17 cellular contexts compared by ENCODE assay signal in genomic region chr14:61288720-61289119, GRCh38. TPM values are rescaled to one million over a fixed set of nuclear protein-coding genes. Genes with fewer than 3 reads are reported as not detected.
A peak's percentile ranks its signal among the peaks of the same experiment; 100 is the strongest.
DNase-seq lines count a peak whose midpoint lies in the region; ATAC-seq and TF ChIP-seq lines count a peak whose summit lies in the region.
"Had no signal": no experiment of that assay in that cellular context is flagged by ENCODE, and none has a peak within 500 bp of the region (broad histone marks: within the 10 kb centered on the region; RNA-seq: fewer than 3 reads in every experiment).

No MANE protein-coding gene starts in this region.

- H3K36me3 Mint-ChIP-seq in activated T-helper 17 cell treated with anti-CD3 and anti-CD28 coated beads, Interleukin-2, amount 50 U/mL, for 72 hours (ENCODE audit: low read depth) = no peaks in the 10 kb centered on the region
- no peaks in the 10 kb centered on the region for H3K36me3 Mint-ChIP-seq in progenitor cell of endocrine pancreas (ENCODE audit: insufficient read depth)
- H3K36me3 Mint-ChIP-seq in natural killer cell treated with Interleukin-12 subunit alpha and Interleukin-12 subunit beta and Interleukin-15 and Interleukin-18, amount 100 ng/mL, for 72 hours = no peaks in the 10 kb centered on the region
- H3K36me3 Mint-ChIP-seq: CD8-positive, alpha-beta memory T cell; IgD-negative memory B cell had no signal

- no peak overlapping the region for H3K4me3 ChIP-seq in lower leg skin (ENCODE audit: low read depth, poor library complexity, severe bottlenecking)
- H3K4me3 ChIP-seq: BLaER1, GM12878, HAP-1 had no signal

- ATAC-seq in activated T-helper 17 cell treated with anti-CD3 and anti-CD28 coated beads, Interleukin-2, amount 50 U/mL, for 72 hours (replicated peaks) = no peak
- ATAC-seq in left lobe of liver = peak; percentile 24
- ATAC-seq in natural killer cell treated with Interleukin-12 subunit alpha and Interleukin-12 subunit beta and Interleukin-15 and Interleukin-18, amount 100 ng/mL, for 72 hours = no peak

- H3K27ac Mint-ChIP-seq in activated T-helper 17 cell treated with anti-CD3 and anti-CD28 coated beads, Interleukin-2, amount 50 U/mL, for 72 hours = peak overlapping the region; percentile 3
- H3K27ac Mint-ChIP-seq in progenitor cell of endocrine pancreas = peak overlapping the region; percentile 39
- no peak overlapping the region for H3K27ac Mint-ChIP-seq in natural killer cell treated with Interleukin-12 subunit alpha and Interleukin-12 subunit beta and Interleukin-15 and Interleukin-18, amount 100 ng/mL, for 72 hours
- H3K27ac Mint-ChIP-seq: IgD-negative memory B cell had no signal

- no peaks in the 10 kb centered on the region for H3K27me3 Mint-ChIP-seq in activated T-helper 17 cell treated with anti-CD3 and anti-CD28 coated beads, Interleukin-2, amount 50 U/mL, for 72 hours
- no peaks in the 10 kb centered on the region for H3K27me3 Mint-ChIP-seq in progenitor cell of endocrine pancreas
- H3K27me3 Mint-ChIP-seq in natural killer cell treated with Interleukin-12 subunit alpha and Interleukin-12 subunit beta and Interleukin-15 and Interleukin-18, amount 100 ng/mL, for 72 hours = no peaks in the 10 kb centered on the region
- H3K27me3 Mint-ChIP-seq: CD8-positive, alpha-beta memory T cell had no signal

- H3K9me3 Mint-ChIP-seq in activated T-helper 17 cell treated with anti-CD3 and anti-CD28 coated beads, Interleukin-2, amount 50 U/mL, for 72 hours = no peaks in the 10 kb centered on the region
- H3K9me3 Mint-ChIP-seq in progenitor cell of endocrine pancreas (ENCODE audit: low read depth) = no peaks in the 10 kb centered on the region
- H3K9me3 Mint-ChIP-seq in natural killer cell treated with Interleukin-12 subunit alpha and Interleukin-12 subunit beta and Interleukin-15 and Interleukin-18, amount 100 ng/mL, for 72 hours = no peaks in the 10 kb centered on the region
- H3K9me3 Mint-ChIP-seq: CD8-positive, alpha-beta memory T cell; IgD-negative memory B cell had no signal

- H3K4me1 Mint-ChIP-seq in activated T-helper 17 cell treated with anti-CD3 and anti-CD28 coated beads, Interleukin-2, amount 50 U/mL, for 72 hours = peaks cover 7% of the 10 kb centered on the region
- H3K4me1 Mint-ChIP-seq in progenitor cell of endocrine pancreas (ENCODE audit: low read depth) = peaks cover 23% of the 10 kb centered on the region
- H3K4me1 Mint-ChIP-seq in natural killer cell treated with Interleukin-12 subunit alpha and Interleukin-12 subunit beta and Interleukin-15 and Interleukin-18, amount 100 ng/mL, for 72 hours (ENCODE audit: low read depth in 2 of 2) = peaks cover 12 to 14% of the 10 kb centered on the region in 2 donors

- DNase-seq in HT1080 (ENCODE audit: low read depth) = peak; percentile 7
- DNase-seq in left lobe of liver (ENCODE audit: low spot score) = no peak
- DNase-seq in progenitor cell of endocrine pancreas (ENCODE audit: low spot score, unreplicated experiment) = no peak
- no peak for DNase-seq in stimulated activated naive CD4-positive, alpha-beta T cell (lab: John Stamatoyannopoulos, UW)
- no peak for DNase-seq in natural killer cell treated with Interleukin-12 subunit alpha and Interleukin-12 subunit beta and Interleukin-15 and Interleukin-18, amount 100 ng/mL, for 72 hours (ENCODE audit: low spot score)
- DNase-seq in lower leg skin (ENCODE audit: low spot score in 2 of 2) = no peak
- DNase-seq: 8988T; AML-193; Caco-2; CD8-positive, alpha-beta memory T cell; DMS53; GOT3 had no signal

- TF ChIP-seq CTCF in progenitor cell of endocrine pancreas (IDR thresholded peaks at IDR 0.05; ENCODE audit: unreplicated experiment) (no peak), lower leg skin (IDR thresholded peaks at IDR 0.05) (no peak)

- TF ChIP-seq POLR2A in lower leg skin (IDR thresholded peaks at IDR 0.05) = no peak

- WGBS in lower leg skin, 2 donors = 75 to 78% methylated on average over 3 of the region's 3 CpGs

- intact Hi-C loops in lower leg skin (cut with DNase I; ENCODE audit: low total_unique reads) = no loop called here

- H3K4me3 Mint-ChIP-seq in activated T-helper 17 cell treated with anti-CD3 and anti-CD28 coated beads, Interleukin-2, amount 50 U/mL, for 72 hours = no peak overlapping the region
- H3K4me3 Mint-ChIP-seq in progenitor cell of endocrine pancreas (ENCODE audit: low read depth) = no peak overlapping the region
- H3K4me3 Mint-ChIP-seq in natural killer cell treated with Interleukin-12 subunit alpha and Interleukin-12 subunit beta and Interleukin-15 and Interleukin-18, amount 100 ng/mL, for 72 hours = no peak overlapping the region
- H3K4me3 Mint-ChIP-seq: CD8-positive, alpha-beta memory T cell; IgD-negative memory B cell had no signal

RNA-seq across cellular contexts. Expression of gene TMEM30B, which starts 7.6 kb away (rescaled TPM):
- total RNA-seq in HT1080 (2014; rRNA removed; shearing (Covaris generic)) = not detected in 2 replicates
- polyA plus RNA-seq in HT1080 (2015; cell fraction: cytosol; rRNA removed) = not detected in 2 replicates
- polyA plus RNA-seq in HT1080 (2015; cell fraction: nucleus; rRNA removed) = not detected in 2 replicates
- 1 to 10 TPM in 1 of 2 donors, under 1 TPM in 1; 0.77 to 1.0 TPM for total RNA-seq in activated T-helper 17 cell treated with anti-CD3 and anti-CD28 coated beads, Interleukin-2, amount 50 U/mL, for 72 hours
- total RNA-seq in left lobe of liver (10.5 TPM), progenitor cell of endocrine pancreas (28.1 and 29.4 TPM in 2 replicates), lower leg skin (10 to 100 TPM; 25.1 to 43.6 (median 34.8) TPM)
- total RNA-seq in natural killer cell treated with Interleukin-12 subunit alpha and Interleukin-12 subunit beta and Interleukin-15 and Interleukin-18, amount 100 ng/mL, for 72 hours = 1 to 10 TPM in 1 of 2 donors, under 1 TPM in 1; 0.81 to 1.2 TPM
- polyA plus RNA-seq: GM12878 had no signal

RNA-seq across cellular contexts. Expression of gene PRKCH, which starts 32.7 kb away (rescaled TPM):
- total RNA-seq in HT1080 (2014; rRNA removed; shearing (Covaris generic)) = 5.2 and 7.4 TPM in 2 replicates
- 3.0 and 4.3 TPM in 2 replicates for polyA plus RNA-seq in HT1080 (2015; cell fraction: cytosol; rRNA removed)
- polyA plus RNA-seq in HT1080 (2015; cell fraction: nucleus; rRNA removed) = 3.7 and 5.8 TPM in 2 replicates
- total RNA-seq in activated T-helper 17 cell treated with anti-CD3 and anti-CD28 coated beads, Interleukin-2, amount 50 U/mL, for 72 hours = 100 to 1,000 TPM; 127 to 148 TPM
- total RNA-seq in left lobe of liver = 6.4 TPM
- total RNA-seq in progenitor cell of endocrine pancreas = 4.5 and 5.1 TPM in 2 replicates
- total RNA-seq in natural killer cell treated with Interleukin-12 subunit alpha and Interleukin-12 subunit beta and Interleukin-15 and Interleukin-18, amount 100 ng/mL, for 72 hours = 100 to 1,000 TPM; 182 to 216 TPM
- total RNA-seq in lower leg skin = 100 to 1,000 TPM in 1 of 4 donors, 10 to 100 TPM in 3; 57.3 to 103 (median 66.7) TPM

Comparison
In these comparisons a context has a peak if more than half of its experiments do, and no peak if none do; other contexts are left out.
1. H3K27ac Mint-ChIP-seq: peak in activated T-helper 17 cell treated with anti-CD3 and anti-CD28 coated beads, Interleukin-2, amount 50 U/mL, for 72 hours (single experiment) and progenitor cell of endocrine pancreas (single experiment); none in natural killer cell treated with Interleukin-12 subunit alpha and Interleukin-12 subunit beta and Interleukin-15 and Interleukin-18, amount 100 ng/mL, for 72 hours (0 of 2).